Comparison of ENCODE assay signal across 1 cellular context in the genomic region with DNA sequence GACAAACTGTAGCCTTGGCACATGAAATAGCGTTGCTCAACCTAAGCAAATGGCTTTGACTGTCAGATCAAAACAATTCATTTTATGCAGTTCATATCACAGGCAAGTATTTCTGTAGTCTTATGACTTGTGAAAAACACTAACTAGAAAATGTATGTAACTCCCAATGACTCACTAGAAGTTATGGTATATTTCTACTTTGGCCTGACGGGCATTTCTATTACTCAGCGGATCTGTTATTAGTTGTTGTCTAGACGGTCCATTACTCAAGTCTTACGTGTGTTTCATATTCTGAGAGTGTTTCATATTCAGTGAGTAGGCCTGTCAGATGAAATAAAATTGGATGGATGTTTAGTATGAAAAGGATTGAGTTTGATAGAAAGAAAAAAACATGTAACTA.
A peak's percentile ranks its signal among the peaks of the same experiment; 100 is the strongest.
TF ChIP-seq lines count a peak whose summit lies in the region.

No MANE protein-coding gene starts in this region.

TF ChIP-seq in SK-N-SH, 30 proteins besides CTCF, POLR2A, EP300 and RAD21 (continued from another document):
- TF ChIP-seq REST (IDR thresholded peaks at IDR 0.05; ENCODE audit: low read depth, low read length) (no peak), RXRA (IDR thresholded peaks at IDR 0.05; ENCODE audit: borderline replicate concordance, low read depth) (no peak), FOXM1 (IDR thresholded peaks at IDR 0.05; ENCODE audit: low read depth) (no peak), CHD2 (IDR thresholded peaks at IDR 0.05; ENCODE audit: low read length, partially characterized antibody) (no peak), MEF2A (IDR thresholded peaks at IDR 0.05; ENCODE audit: borderline replicate concordance, low read depth) (no peak), FOSL2 (IDR thresholded peaks at IDR 0.05; ENCODE audit: borderline replicate concordance, low read depth) (peak; percentile 21; the same call in 1 of the 2 replicates), NRF1 (IDR thresholded peaks at IDR 0.05; ENCODE audit: low read depth, low read length) (no peak), TEAD4 (IDR thresholded peaks at IDR 0.05; ENCODE audit: borderline replicate concordance, insufficient read depth) (no peak)
- TF ChIP-seq, protein P1, sequence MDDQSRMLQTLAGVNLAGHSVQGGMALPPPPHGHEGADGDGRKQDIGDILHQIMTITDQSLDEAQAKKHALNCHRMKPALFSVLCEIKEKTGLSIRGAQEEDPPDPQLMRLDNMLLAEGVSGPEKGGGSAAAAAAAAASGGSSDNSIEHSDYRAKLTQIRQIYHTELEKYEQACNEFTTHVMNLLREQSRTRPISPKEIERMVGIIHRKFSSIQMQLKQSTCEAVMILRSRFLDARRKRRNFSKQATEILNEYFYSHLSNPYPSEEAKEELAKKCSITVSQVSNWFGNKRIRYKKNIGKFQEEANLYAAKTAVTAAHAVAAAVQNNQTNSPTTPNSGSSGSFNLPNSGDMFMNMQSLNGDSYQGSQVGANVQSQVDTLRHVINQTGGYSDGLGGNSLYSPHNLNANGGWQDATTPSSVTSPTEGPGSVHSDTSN (IDR thresholded peaks at IDR 0.05) = peak; percentile 74
- TF ChIP-seq, protein P2, sequence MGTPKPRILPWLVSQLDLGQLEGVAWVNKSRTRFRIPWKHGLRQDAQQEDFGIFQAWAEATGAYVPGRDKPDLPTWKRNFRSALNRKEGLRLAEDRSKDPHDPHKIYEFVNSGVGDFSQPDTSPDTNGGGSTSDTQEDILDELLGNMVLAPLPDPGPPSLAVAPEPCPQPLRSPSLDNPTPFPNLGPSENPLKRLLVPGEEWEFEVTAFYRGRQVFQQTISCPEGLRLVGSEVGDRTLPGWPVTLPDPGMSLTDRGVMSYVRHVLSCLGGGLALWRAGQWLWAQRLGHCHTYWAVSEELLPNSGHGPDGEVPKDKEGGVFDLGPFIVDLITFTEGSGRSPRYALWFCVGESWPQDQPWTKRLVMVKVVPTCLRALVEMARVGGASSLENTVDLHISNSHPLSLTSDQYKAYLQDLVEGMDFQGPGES (IDR thresholded peaks at IDR 0.05; ENCODE audit: low read depth, low read length) = no peak
